ENCODE assay signal across 12 cellular contexts in the genomic region with DNA sequence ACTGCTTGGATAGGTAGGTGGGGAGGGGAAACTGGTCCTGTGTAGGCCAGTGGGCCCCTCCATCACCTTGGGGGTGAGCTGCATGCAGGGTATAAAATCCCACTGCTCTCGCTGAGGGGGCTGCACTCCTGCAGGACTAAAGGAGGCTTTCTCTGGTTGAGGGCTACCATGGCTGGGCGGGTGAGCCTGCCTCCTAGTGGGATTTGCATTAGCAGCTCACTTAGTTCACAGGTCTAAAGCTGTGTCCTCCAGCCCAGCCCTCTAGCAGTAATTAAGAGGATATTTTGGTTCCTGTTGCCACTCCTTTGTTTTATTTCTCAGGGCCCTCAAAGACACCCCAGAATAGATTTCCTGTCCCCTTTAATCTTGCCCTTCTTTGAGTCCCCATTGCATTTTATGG. TPM values are rescaled to one million over a fixed set of nuclear protein-coding genes. Genes with fewer than 3 reads are reported as not detected.
DNase-seq lines count a peak whose midpoint lies in the region; ATAC-seq and TF ChIP-seq lines count a peak whose summit lies in the region.
"Had no signal": no experiment of that assay in that cellular context is flagged by ENCODE, and none has a peak within 500 bp of the region (broad histone marks: within the 10 kb centered on the region; RNA-seq: fewer than 3 reads in every experiment).

No MANE protein-coding gene starts in this region.

- no peak for DNase-seq in CD4-positive, alpha-beta memory T cell
- DNase-seq in H9 (peak; percentile 43), lower lobe of right lung (no peak), RKO (ENCODE audit: low spot score) (no peak), pons (ENCODE audit: low spot score) (no peak), COLO829 (ENCODE audit: low spot score) (no peak)
- DNase-seq: anterior cingulate cortex, PC-3, retina had no signal

- H3K4ac ChIP-seq in H9 (ENCODE audit: low read depth, low read length), result no peak overlapping the region

- H3K56ac ChIP-seq in H9 (ENCODE audit: insufficient read length, low read depth, low read length), result no peak overlapping the region

- POLR2A ChIA-PET in CD4-positive, alpha-beta memory T cell (lab: Charles Lee; ENCODE audit: partially characterized antibody), result interaction anchor here (0.7 to 4.6 kb wide), 6 partner anchors 20 to 353 kb away, joined by 3 to 37 read pairs (median 4); partner anchors contain the start of gene STARD7

- no peaks in the 10 kb centered on the region for H3K9me3 Mint-ChIP-seq in CD4-positive, alpha-beta memory T cell
- no peaks in the 10 kb centered on the region for H3K9me3 Mint-ChIP-seq in H9
- no peaks in the 10 kb centered on the region for H3K9me3 Mint-ChIP-seq in activated T-helper 17 cell treated with anti-CD3 and anti-CD28 coated beads, Interleukin-2, amount 50 U/mL, for 72 hours

- TF ChIP-seq CTCF in H9 (conservative IDR thresholded peaks at IDR 0.05) (peak; percentile 34; the same call in 2 of the 3 replicates), lower lobe of right lung (IDR thresholded peaks at IDR 0.05) (no peak)

- H3K36me3 Mint-ChIP-seq in CD4-positive, alpha-beta memory T cell, result no peaks in the 10 kb centered on the region
- no peaks in the 10 kb centered on the region for H3K36me3 Mint-ChIP-seq in H9 (ENCODE audit: insufficient read depth in 1 of 3, low read depth in 3 of 3)
- H3K36me3 Mint-ChIP-seq in activated T-helper 17 cell treated with anti-CD3 and anti-CD28 coated beads, Interleukin-2, amount 50 U/mL, for 72 hours (ENCODE audit: low read depth), result no peaks in the 10 kb centered on the region

- no peak overlapping the region for H3T11ph ChIP-seq in H9 (ENCODE audit: low read length)

- no peaks in the 10 kb centered on the region for H3K27me3 Mint-ChIP-seq in CD4-positive, alpha-beta memory T cell
- no peaks in the 10 kb centered on the region for H3K27me3 Mint-ChIP-seq in H9 (ENCODE audit: low read depth)
- H3K27me3 Mint-ChIP-seq in activated T-helper 17 cell treated with anti-CD3 and anti-CD28 coated beads, Interleukin-2, amount 50 U/mL, for 72 hours, result no peaks in the 10 kb centered on the region

- peaks cover 29 to 53% (median 39%) of the 10 kb centered on the region in 4 donors for H3K4me1 Mint-ChIP-seq in CD4-positive, alpha-beta memory T cell
- H3K4me1 Mint-ChIP-seq in H9, result peaks cover 9% of the 10 kb centered on the region in 2 experiments
- H3K4me1 Mint-ChIP-seq in activated T-helper 17 cell treated with anti-CD3 and anti-CD28 coated beads, Interleukin-2, amount 50 U/mL, for 72 hours, result peaks cover 35% of the 10 kb centered on the region

- no peak overlapping the region for H2BK120ac ChIP-seq in H9 (ENCODE audit: low read depth, low read length, poor library complexity, severe bottlenecking)

- peaks cover 34% of the 10 kb centered on the region for H3K4me1 ChIP-seq in CD4-positive, alpha-beta memory T cell (ENCODE audit: insufficient read depth, low read length)
- H3K4me1 ChIP-seq in H9 (ENCODE audit: insufficient read depth, low read length) (no peaks in the 10 kb centered on the region), lower lobe of right lung (peaks cover 21% of the 10 kb centered on the region)

- H2BK5ac ChIP-seq in H9 (ENCODE audit: insufficient read length, low read length), result no peak overlapping the region

- CTCF ChIA-PET in CD4-positive, alpha-beta memory T cell (lab: Charles Lee; ENCODE audit: partially characterized antibody), result interaction anchor here (0.9 to 3.1 kb wide), 4 partner anchors 8 to 66 kb away, joined by 3 to 10 read pairs (median 4); no protein-coding TSS in a partner anchor

- H3K9ac ChIP-seq in H9 (ENCODE audit: extremely low read depth, insufficient read length, low read length), result peak overlapping the region; percentile 22

- WGBS in H9 (ENCODE audit: extremely low coverage, insufficient read length, low lambda C conversion rate), result no CpG with 5 or more reads among the region's 2 CpGs

- H3K4me3 Mint-ChIP-seq in CD4-positive, alpha-beta memory T cell, result peak overlapping the region in 7 of 8 donors; percentile 26 to 84 (median 77)
- no peak overlapping the region for H3K4me3 Mint-ChIP-seq in H9
- H3K4me3 Mint-ChIP-seq in activated T-helper 17 cell treated with anti-CD3 and anti-CD28 coated beads, Interleukin-2, amount 50 U/mL, for 72 hours, result peak overlapping the region; percentile 74

- no peaks in the 10 kb centered on the region for H3K36me3 ChIP-seq in CD4-positive, alpha-beta memory T cell (ENCODE audit: insufficient read depth, low read length)
- peaks cover 7% of the 10 kb centered on the region for H3K36me3 ChIP-seq in lower lobe of right lung

- no peak overlapping the region for H2AFZ ChIP-seq in H9 (ENCODE audit: low read length)

- no peak overlapping the region for H4K5ac ChIP-seq in H9 (ENCODE audit: insufficient read length, low read depth, low read length)

- H2BK12ac ChIP-seq in H9 (ENCODE audit: insufficient read length, low read depth, low read length), result no peak overlapping the region

- H2AK5ac ChIP-seq in H9 (ENCODE audit: insufficient read length, low read length), result no peak overlapping the region

- no peaks in the 10 kb centered on the region for H3K79me1 ChIP-seq in H9 (ENCODE audit: insufficient read depth, low read depth, low read length, poor library complexity, severe bottlenecking)

- H3K27me3 ChIP-seq in CD4-positive, alpha-beta memory T cell (ENCODE audit: insufficient read depth, low read length), result no peaks in the 10 kb centered on the region
- H3K27me3 ChIP-seq in H9 (ENCODE audit: insufficient read depth, low read length), result no peaks in the 10 kb centered on the region
- H3K27me3 ChIP-seq in lower lobe of right lung (ENCODE audit: low read depth), result no peaks in the 10 kb centered on the region

- H4K20me1 ChIP-seq in H9 (ENCODE audit: control insufficient read depth, insufficient read depth, insufficient read length), result no peaks in the 10 kb centered on the region

- H3K27ac Mint-ChIP-seq in CD4-positive, alpha-beta memory T cell, result peak overlapping the region; percentile 91 to 98 (median 96)
- H3K27ac Mint-ChIP-seq in H9, result peak overlapping the region in 1 of 3 experiments; percentile 44; a peak in 3 of 7 replicates
- peak overlapping the region; percentile 94 for H3K27ac Mint-ChIP-seq in activated T-helper 17 cell treated with anti-CD3 and anti-CD28 coated beads, Interleukin-2, amount 50 U/mL, for 72 hours

- no peak overlapping the region for H3K4me3 ChIP-seq in CD4-positive, alpha-beta memory T cell (ENCODE audit: low read length in 2 of 2)
- no peak overlapping the region for H3K4me3 ChIP-seq in lower lobe of right lung

- no peak overlapping the region for H4K8ac ChIP-seq in H9 (replicated peaks; ENCODE audit: insufficient read length, low read depth, low read length)

- H3K27ac ChIP-seq in CD4-positive, alpha-beta memory T cell (ENCODE audit: low read depth, low read length), result peak overlapping the region; percentile 65
- H3K27ac ChIP-seq in H9 (ENCODE audit: insufficient read length, low read depth, low read length) (no peak overlapping the region), lower lobe of right lung (peak overlapping the region; percentile 81)

- intact Hi-C loops in CD4-positive, alpha-beta memory T cell (cut with micrococcal nuclease), result no loop called here
- intact Hi-C loops in lower lobe of right lung (cut with DNase I), result no loop called here

- no peak for ATAC-seq in activated T-helper 17 cell treated with anti-CD3 and anti-CD28 coated beads, Interleukin-2, amount 50 U/mL, for 72 hours (replicated peaks)
- ATAC-seq in lower lobe of right lung (no peak), HG03469 (IDR thresholded peaks at IDR 0.05; ENCODE audit: unreplicated experiment) (no peak)
- ATAC-seq: esophagus mucosa, PC-3 had no signal

- no peak overlapping the region; the same call in 1 of the 2 replicates for H2BK15ac ChIP-seq in H9 (ENCODE audit: low read depth, low read length)

- no peak overlapping the region for H3K23ac ChIP-seq in H9 (ENCODE audit: insufficient read length, low read depth, low read length)

- no peaks in the 10 kb centered on the region for H3K23me2 ChIP-seq in H9 (ENCODE audit: insufficient read length, low read depth, low read length, poor library complexity, severe bottlenecking)

- no peak overlapping the region for H3K18ac ChIP-seq in H9 (ENCODE audit: insufficient read length, low read depth, low read length)

- no peak overlapping the region for H4K91ac ChIP-seq in H9 (ENCODE audit: insufficient read length, low read depth, low read length)

- H2BK20ac ChIP-seq in H9 (ENCODE audit: low read depth, low read length, poor library complexity, severe bottlenecking), result no peak overlapping the region

- H3K4me2 ChIP-seq in H9 (ENCODE audit: insufficient read depth, insufficient read length, low read length), result no peak overlapping the region

- H3K9me3 ChIP-seq in CD4-positive, alpha-beta memory T cell (ENCODE audit: control insufficient read depth in 1 of 2, low read length in 2 of 2), result no peaks in the 10 kb centered on the region
- H3K9me3 ChIP-seq in H9 (ENCODE audit: control insufficient read depth, low read depth, low read length) (no peaks in the 10 kb centered on the region), lower lobe of right lung (no peaks in the 10 kb centered on the region)

- H3K79me2 ChIP-seq in H9 (ENCODE audit: insufficient read depth, low read length), result no peaks in the 10 kb centered on the region

- no peak overlapping the region for H3K14ac ChIP-seq in H9 (ENCODE audit: insufficient read depth, low read length)

RNA-seq across cellular contexts. Expression of gene TMEM127, which starts 24.6 kb away (rescaled TPM):
- total RNA-seq in CD4-positive, alpha-beta memory T cell, result 10 to 100 TPM; 45.1 to 45.6 TPM
- polyA plus RNA-seq in CD4-positive, alpha-beta memory T cell, result 10 to 100 TPM; 27.3 to 46.0 TPM
- 30.1 and 33.9 TPM in 2 replicates for total RNA-seq in H9 (2021)
- total RNA-seq in activated T-helper 17 cell treated with anti-CD3 and anti-CD28 coated beads, Interleukin-2, amount 50 U/mL, for 72 hours, result 10 to 100 TPM; 23.8 to 25.4 TPM
- 77.4 TPM for total RNA-seq in lower lobe of right lung

RNA-seq across cellular contexts. Expression of gene CIAO1, which starts 24.8 kb away (rescaled TPM):
- total RNA-seq in CD4-positive, alpha-beta memory T cell, result 10 to 100 TPM; 78.3 to 87.3 TPM
- polyA plus RNA-seq in CD4-positive, alpha-beta memory T cell, result 100 to 1,000 TPM in 1 of 2 donors, 10 to 100 TPM in 1; 94.3 to 111 TPM
- total RNA-seq in H9 (2021) (67.6 and 71.9 TPM in 2 replicates), lower lobe of right lung (62.3 TPM)
- total RNA-seq in activated T-helper 17 cell treated with anti-CD3 and anti-CD28 coated beads, Interleukin-2, amount 50 U/mL, for 72 hours, result 10 to 100 TPM; 71.4 to 81.3 TPM

RNA-seq across cellular contexts. Expression of gene STARD7, which starts 32.6 kb away (rescaled TPM):
- 10 to 100 TPM; 84.9 to 92.9 TPM for total RNA-seq in CD4-positive, alpha-beta memory T cell
- 100 to 1,000 TPM; 109 to 196 TPM for polyA plus RNA-seq in CD4-positive, alpha-beta memory T cell
- 212 and 220 TPM in 2 replicates for total RNA-seq in H9 (2021)
- total RNA-seq in activated T-helper 17 cell treated with anti-CD3 and anti-CD28 coated beads, Interleukin-2, amount 50 U/mL, for 72 hours, result 100 to 1,000 TPM; 140 to 190 TPM
- total RNA-seq in lower lobe of right lung, result 147 TPM

Comparison
In these comparisons a context has a peak if more than half of its experiments do, and no peak if none do; other contexts are left out.
1. H3K4me3 Mint-ChIP-seq: peak in CD4-positive, alpha-beta memory T cell (7 of 8) and activated T-helper 17 cell treated with anti-CD3 and anti-CD28 coated beads, Interleukin-2, amount 50 U/mL, for 72 hours (single experiment); none in H9 (0 of 2).